8 cellular contexts compared by ENCODE assay signal in genomic region chr6:41705329-41705995, GRCh38. TPM values are rescaled to one million over a fixed set of nuclear protein-coding genes. Genes with fewer than 3 reads are reported as not detected.
DNase-seq lines count a peak whose midpoint lies in the region; ATAC-seq and FAIRE-seq lines count a peak whose summit lies in the region.

No MANE protein-coding gene starts in this region.

- H3K4me3 ChIP-seq in right cardiac atrium (ENCODE audit: low read length), result no peak overlapping the region
- H3K4me3 ChIP-seq in skin epidermis, result no peak overlapping the region

- DNase-seq in GM19239 (ENCODE audit: insufficient read length, low spot score), result no peak
- no peak for DNase-seq in activated CD8-positive, alpha-beta T cell treated with anti-CD3 and anti-CD28 coated beads, Interleukin-2, amount 10 ng/mL, durations not matched to agents 7 days and 5 days
- no peak for DNase-seq in right cardiac atrium
- no peak for DNase-seq in occipital lobe (lab: John Stamatoyannopoulos, UW)
- no peak for DNase-seq in DMS79 treated with DMSO at 0.1 percent for 48 hours (lab: John Stamatoyannopoulos, UW)

- H3K4me3 Mint-ChIP-seq in activated CD8-positive, alpha-beta T cell treated with anti-CD3 and anti-CD28 coated beads, Interleukin-2, amount 10 ng/mL, durations not matched to agents 7 days and 5 days, result no peak overlapping the region

- no peaks in the 10 kb centered on the region for H3K27me3 Mint-ChIP-seq in activated CD8-positive, alpha-beta T cell treated with anti-CD3 and anti-CD28 coated beads, Interleukin-2, amount 10 ng/mL, durations not matched to agents 7 days and 5 days (ENCODE audit: low read depth)

- H3K27ac Mint-ChIP-seq in activated CD8-positive, alpha-beta T cell treated with anti-CD3 and anti-CD28 coated beads, Interleukin-2, amount 10 ng/mL, durations not matched to agents 7 days and 5 days, result peak overlapping the region; percentile 93

- ATAC-seq in activated CD8-positive, alpha-beta T cell treated with anti-CD3 and anti-CD28 coated beads, Interleukin-2, amount 10 ng/mL, durations not matched to agents 7 days and 5 days, result no peak
- ATAC-seq in right cardiac atrium (no peak), HG03159 (IDR thresholded peaks at IDR 0.05; ENCODE audit: unreplicated experiment) (no peak), GM18519 (IDR thresholded peaks at IDR 0.05; ENCODE audit: low FRiP score, unreplicated experiment) (no peak)

- intact Hi-C loops in right cardiac atrium (cut with DNase I), result no loop called here

- peak overlapping the region; percentile 76 for H3K27ac ChIP-seq in right cardiac atrium (ENCODE audit: low read length)
- H3K27ac ChIP-seq in skin epidermis, result peak overlapping the region in 20 of 21 experiments; percentile 23 to 85 (median 77)

- no peaks in the 10 kb centered on the region for H3K9me3 ChIP-seq in right cardiac atrium (ENCODE audit: control insufficient read depth, low read length)

- POLR2A ChIA-PET in activated CD8-positive, alpha-beta T cell treated with anti-CD3 and anti-CD28 coated beads, Interleukin-2, amount 10 ng/mL, durations not matched to agents 7 days and 5 days (lab: Charles Lee), result interaction anchor here (0.8 to 2.6 kb wide), 3 partner anchors 11 to 28 kb away, joined by 3 to 19 read pairs (median 6); no protein-coding TSS in a partner anchor

- H3K27me3 ChIP-seq in right cardiac atrium (ENCODE audit: control insufficient read depth, insufficient read depth), result no peaks in the 10 kb centered on the region

- CTCF ChIA-PET in activated CD8-positive, alpha-beta T cell treated with anti-CD3 and anti-CD28 coated beads, Interleukin-2, amount 10 ng/mL, durations not matched to agents 7 days and 5 days (lab: Charles Lee), result interaction anchor here (1.1 to 4.3 kb wide), 8 partner anchors 11 to 81 kb away, joined by 3 to 59 read pairs (median 18); partner anchors contain the start of genes TFEB and TOMM6

- peaks cover 24% of the 10 kb centered on the region for H3K4me1 ChIP-seq in right cardiac atrium (ENCODE audit: control insufficient read depth, insufficient read depth, low read length)

- WGBS in right cardiac atrium, result 58% methylated on average over 11 of the region's 11 CpGs

- peaks cover 4% of the 10 kb centered on the region for H3K36me3 Mint-ChIP-seq in activated CD8-positive, alpha-beta T cell treated with anti-CD3 and anti-CD28 coated beads, Interleukin-2, amount 10 ng/mL, durations not matched to agents 7 days and 5 days (ENCODE audit: low read depth)

- peaks cover 41% of the 10 kb centered on the region for H3K4me1 Mint-ChIP-seq in activated CD8-positive, alpha-beta T cell treated with anti-CD3 and anti-CD28 coated beads, Interleukin-2, amount 10 ng/mL, durations not matched to agents 7 days and 5 days (ENCODE audit: low read depth)

- FAIRE-seq in GM19239 (lab: Jason Lieb, UNC), result peak; percentile 39

- H3K9me3 Mint-ChIP-seq in activated CD8-positive, alpha-beta T cell treated with anti-CD3 and anti-CD28 coated beads, Interleukin-2, amount 10 ng/mL, durations not matched to agents 7 days and 5 days (ENCODE audit: insufficient read depth), result no peaks in the 10 kb centered on the region

RNA-seq across cellular contexts. Expression of gene TFEB, which starts 29.9 kb away (rescaled TPM):
- 10 to 100 TPM; 18.5 to 21.2 TPM for total RNA-seq in activated CD8-positive, alpha-beta T cell treated with anti-CD3 and anti-CD28 coated beads, Interleukin-2, amount 10 ng/mL, durations not matched to agents 7 days and 5 days
- total RNA-seq in right cardiac atrium (10 to 100 TPM; 31.6 to 51.1 (median 46.2) TPM), occipital lobe (3.4 TPM)
- 33.4 TPM for polyA plus RNA-seq in right cardiac atrium

RNA-seq across cellular contexts. Expression of gene PGC, which starts 41.7 kb away (rescaled TPM):
- total RNA-seq in activated CD8-positive, alpha-beta T cell treated with anti-CD3 and anti-CD28 coated beads, Interleukin-2, amount 10 ng/mL, durations not matched to agents 7 days and 5 days, result not detected
- total RNA-seq in right cardiac atrium, result under 1 TPM in 1 of 4 donors, not detected in 3; 0.42 TPM
- polyA plus RNA-seq in right cardiac atrium, result 1.00 TPM
- not detected for total RNA-seq in occipital lobe
